ENCODE assay signal across 19 cellular contexts in genomic region chr6:82179415-82179814, GRCh38.
"Had no signal": no experiment of that assay in that cellular context is flagged by ENCODE, and none has a peak within 500 bp of the region (broad histone marks: within the 10 kb centered on the region; RNA-seq: fewer than 3 reads in every experiment).

No MANE protein-coding gene starts in this region.

- H3K27ac ChIP-seq: esophagus squamous epithelium, sigmoid colon, vagina had no signal

- ATAC-seq: activated CD8-positive, alpha-beta T cell treated with anti-CD3 and anti-CD28 coated beads for 36 hours; effector memory CD8-positive, alpha-beta T cell; left lobe of liver; naive thymus-derived CD8-positive, alpha-beta T cell; stimulated activated naive CD8-positive, alpha-beta T cell treated with anti-CD3 and anti-CD28 coated beads, Interleukin-15, amount 100 ng/mL, for 72 hours had no signal

- H3K27me3 Mint-ChIP-seq: activated B cell treated with CpG ODN at 0.5 μM for 24 hours; activated CD8-positive, alpha-beta T cell treated with anti-CD3 and anti-CD28 coated beads for 36 hours; effector memory CD8-positive, alpha-beta T cell; memory B cell; naive thymus-derived CD8-positive, alpha-beta T cell; stimulated activated naive CD8-positive, alpha-beta T cell treated with anti-CD3 and anti-CD28 coated beads, Interleukin-15, amount 100 ng/mL, for 72 hours had no signal

- DNase-seq: activated B cell treated with CpG ODN at 0.5 μM for 24 hours; activated CD4-positive, alpha-beta T cell treated with anti-CD3 and anti-CD28 coated beads for 4 hours; activated CD8-positive, alpha-beta T cell treated with anti-CD3 and anti-CD28 coated beads for 36 hours; activated naive CD4-positive, alpha-beta T cell treated with anti-CD3 and anti-CD28 coated beads for 36 hours; activated T-cell treated with anti-CD3 and anti-CD28 coated beads, Interleukin-2, amount 50 U/mL, for 1 hour; effector memory CD8-positive, alpha-beta T cell; esophagus squamous epithelium; hippocampal formation; islet precursor cell; naive thymus-derived CD8-positive, alpha-beta T cell; sigmoid colon; stimulated activated CD4-positive, alpha-beta T cell treated with anti-CD3 and anti-CD28 coated beads, Interleukin-2, amount 100 ng/mL, for 24 hours; stimulated activated naive CD8-positive, alpha-beta T cell treated with anti-CD3 and anti-CD28 coated beads, Interleukin-15, amount 100 ng/mL, for 72 hours had no signal

- H3K9me3 ChIP-seq: esophagus squamous epithelium, sigmoid colon, vagina had no signal

- H3K27me3 ChIP-seq: esophagus squamous epithelium, sigmoid colon, vagina had no signal

- H3K4me3 Mint-ChIP-seq: activated B cell treated with CpG ODN at 0.5 μM for 24 hours; activated CD8-positive, alpha-beta T cell treated with anti-CD3 and anti-CD28 coated beads for 36 hours; activated naive CD4-positive, alpha-beta T cell treated with anti-CD3 and anti-CD28 coated beads for 36 hours; effector memory CD8-positive, alpha-beta T cell; memory B cell; naive thymus-derived CD8-positive, alpha-beta T cell; stimulated activated naive CD8-positive, alpha-beta T cell treated with anti-CD3 and anti-CD28 coated beads, Interleukin-15, amount 100 ng/mL, for 72 hours; T-helper 2 cell treated with Interferon-gamma antibody and Interleukin-4, amounts not matched to agents 5 μg/mL and 100 μg/mL, for 36 hours had no signal

- H3K4me1 Mint-ChIP-seq: activated B cell treated with CpG ODN at 0.5 μM for 24 hours; memory B cell; stimulated activated naive CD8-positive, alpha-beta T cell treated with anti-CD3 and anti-CD28 coated beads, Interleukin-15, amount 100 ng/mL, for 72 hours had no signal

- FAIRE-seq: TTC549 had no signal

- H3K27ac Mint-ChIP-seq: activated B cell treated with CpG ODN at 0.5 μM for 24 hours; activated CD8-positive, alpha-beta T cell treated with anti-CD3 and anti-CD28 coated beads for 36 hours; activated naive CD4-positive, alpha-beta T cell treated with anti-CD3 and anti-CD28 coated beads for 36 hours; T-helper 2 cell treated with Interferon-gamma antibody and Interleukin-4, amounts not matched to agents 5 μg/mL and 100 μg/mL, for 36 hours had no signal

- H3K9me3 Mint-ChIP-seq: activated B cell treated with CpG ODN at 0.5 μM for 24 hours; activated CD8-positive, alpha-beta T cell treated with anti-CD3 and anti-CD28 coated beads for 36 hours; activated naive CD4-positive, alpha-beta T cell treated with anti-CD3 and anti-CD28 coated beads for 36 hours; effector memory CD8-positive, alpha-beta T cell; memory B cell; naive thymus-derived CD8-positive, alpha-beta T cell; stimulated activated naive CD8-positive, alpha-beta T cell treated with anti-CD3 and anti-CD28 coated beads, Interleukin-15, amount 100 ng/mL, for 72 hours; T-helper 2 cell treated with Interferon-gamma antibody and Interleukin-4, amounts not matched to agents 5 μg/mL and 100 μg/mL, for 36 hours had no signal

- H3K4me3 ChIP-seq: esophagus squamous epithelium, sigmoid colon, SK-N-MC, vagina had no signal

- H3K4me1 ChIP-seq: esophagus squamous epithelium had no signal
